23 cellular contexts compared by ENCODE assay signal in the genomic region with DNA sequence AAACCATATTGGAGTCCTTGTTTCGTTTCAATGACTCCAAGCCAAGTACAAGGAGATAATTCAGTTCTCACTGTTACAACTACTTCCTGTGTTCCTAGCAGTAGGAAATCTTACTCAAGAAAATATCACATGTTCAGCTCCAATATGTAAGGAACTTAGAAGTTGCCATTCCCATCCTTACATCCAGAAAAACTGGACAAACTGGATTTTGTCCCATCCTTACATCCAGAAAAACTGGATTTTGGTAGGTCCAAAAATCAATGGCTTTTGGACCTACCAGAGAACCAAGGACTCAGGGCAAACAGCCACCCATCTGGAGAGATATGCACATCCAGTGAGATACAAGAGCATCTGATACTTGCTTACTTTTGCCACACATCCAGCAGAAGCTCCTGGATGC. TPM values are rescaled to one million over a fixed set of nuclear protein-coding genes. Genes with fewer than 3 reads are reported as not detected.
DNase-seq lines count a peak whose midpoint lies in the region; ATAC-seq and TF ChIP-seq lines count a peak whose summit lies in the region.
"Had no signal": no experiment of that assay in that cellular context is flagged by ENCODE, and none has a peak within 500 bp of the region (broad histone marks: within the 10 kb centered on the region; RNA-seq: fewer than 3 reads in every experiment).

No MANE protein-coding gene starts in this region.

- H3K4me3 Mint-ChIP-seq in stimulated activated naive CD8-positive, alpha-beta T cell treated with anti-CD3 and anti-CD28 coated beads, Interleukin-15, amount 100 ng/mL, for 72 hours: no peak overlapping the region
- H3K4me3 Mint-ChIP-seq: CD14-positive monocyte; CD4-positive, alpha-beta memory T cell; CD4-positive, CD25-positive, alpha-beta regulatory T cell; CD8-positive, alpha-beta memory T cell had no signal

- H3K4me3 ChIP-seq in PC-3 (ENCODE audit: low read length): no peak overlapping the region
- H3K4me3 ChIP-seq: A549, BLaER1 had no signal

- peaks cover 13% of the 10 kb centered on the region for H3K4me1 ChIP-seq in PC-3 (ENCODE audit: insufficient read depth, low read length)
- H3K4me1 ChIP-seq: A549, BE2C, BLaER1 had no signal

- H3K9ac ChIP-seq in PC-3 (ENCODE audit: low read length): no peak overlapping the region
- H3K9ac ChIP-seq: BLaER1 had no signal

- peaks cover 8% of the 10 kb centered on the region; the same call in 1 of the 2 replicates for H3K36me3 ChIP-seq in PC-3 (ENCODE audit: low read depth, low read length)

- H3K27ac ChIP-seq in PC-3 (ENCODE audit: low read length): no peak overlapping the region
- H3K27ac ChIP-seq: 22Rv1, A549, BLaER1 had no signal

- no peaks in the 10 kb centered on the region for H3K9me3 ChIP-seq in PC-3 (ENCODE audit: low read length)
- H3K9me3 ChIP-seq: A549, BE2C had no signal

- no peak overlapping the region for H3K4me2 ChIP-seq in PC-3 (ENCODE audit: low read length)
- H3K4me2 ChIP-seq: A549, BLaER1 had no signal

- H3K9me3 Mint-ChIP-seq in stimulated activated naive CD8-positive, alpha-beta T cell treated with anti-CD3 and anti-CD28 coated beads, Interleukin-15, amount 100 ng/mL, for 72 hours: no peaks in the 10 kb centered on the region
- H3K9me3 Mint-ChIP-seq: CD4-positive, CD25-positive, alpha-beta regulatory T cell; CD8-positive, alpha-beta memory T cell had no signal

- H3K27me3 ChIP-seq in PC-3 (ENCODE audit: low read length): no peaks in the 10 kb centered on the region
- H3K27me3 ChIP-seq: BE2C, BLaER1 had no signal

- no peaks in the 10 kb centered on the region for H4K20me1 ChIP-seq in PC-3 (ENCODE audit: low read length)
- H4K20me1 ChIP-seq: BLaER1 had no signal

- DNase-seq in PC-3 (peak; percentile 44), foreskin melanocyte (peak; percentile 36), Ammon's horn (ENCODE audit: low spot score) (no peak)
- DNase-seq in stimulated activated naive CD8-positive, alpha-beta T cell treated with anti-CD3 and anti-CD28 coated beads, Interleukin-15, amount 100 ng/mL, for 72 hours: no peak
- DNase-seq: AML-193; BE2C; C1 segment of cervical spinal cord; CD4-positive, alpha-beta memory T cell; CD4-positive, CD25-positive, alpha-beta regulatory T cell; CD8-positive, alpha-beta memory T cell; COR-L47; DMS 273 treated with DMSO at 0.1 percent for 48 hours; DMS153; DMS53; DMS79; DND-41; GF-D8 had no signal

- H3K4me1 Mint-ChIP-seq in stimulated activated naive CD8-positive, alpha-beta T cell treated with anti-CD3 and anti-CD28 coated beads, Interleukin-15, amount 100 ng/mL, for 72 hours: no peaks in the 10 kb centered on the region
- H3K4me1 Mint-ChIP-seq: CD14-positive monocyte had no signal

- H3F3A ChIP-seq in PC-3 (ENCODE audit: low read length, unreplicated experiment): no peaks in the 10 kb centered on the region

- no peak for TF ChIP-seq CTCF in PC-3 (conservative IDR thresholded peaks at IDR 0.05; ENCODE audit: low read depth, low read length)

- H3K27ac Mint-ChIP-seq in stimulated activated naive CD8-positive, alpha-beta T cell treated with anti-CD3 and anti-CD28 coated beads, Interleukin-15, amount 100 ng/mL, for 72 hours: no peak overlapping the region
- H3K27ac Mint-ChIP-seq: CD14-positive monocyte; CD4-positive, alpha-beta memory T cell had no signal

- H3K9me2 ChIP-seq in PC-3 (replicated peaks; ENCODE audit: low read length): no peaks in the 10 kb centered on the region

- no peak overlapping the region for H2AFZ ChIP-seq in PC-3 (ENCODE audit: low read length)

- CTCF ChIA-PET in PC-3 (lab: Charles Lee): no interaction called here

- no TSS peak for BruUV-seq in PC-3 (replicated peaks; lab: Mats Ljungman, UMichigan)

- no peak for ATAC-seq in PC-3
- ATAC-seq in esophagus mucosa: peak; percentile 18
- no peak for ATAC-seq in HG03159 (IDR thresholded peaks at IDR 0.05; ENCODE audit: unreplicated experiment)
- no peak for ATAC-seq in stimulated activated naive CD8-positive, alpha-beta T cell treated with anti-CD3 and anti-CD28 coated beads, Interleukin-15, amount 100 ng/mL, for 72 hours
- ATAC-seq: A549 had no signal

- intact Hi-C loops in PC-3 (cut with micrococcal nuclease): no loop called here

- POLR2A ChIA-PET in PC-3 (lab: Charles Lee; ENCODE audit: unreplicated experiment): no interaction called here

- no peaks in the 10 kb centered on the region for H3K79me2 ChIP-seq in PC-3 (ENCODE audit: low read length)

- H3K27me3 Mint-ChIP-seq in stimulated activated naive CD8-positive, alpha-beta T cell treated with anti-CD3 and anti-CD28 coated beads, Interleukin-15, amount 100 ng/mL, for 72 hours: no peaks in the 10 kb centered on the region
- H3K27me3 Mint-ChIP-seq: CD4-positive, alpha-beta memory T cell had no signal

RNA-seq across cellular contexts. Expression of a gene that starts 23.8 kb away (rescaled TPM):
- total RNA-seq in PC-3 (2014; rRNA removed) (25.0 and 47.6 TPM in 2 replicates), esophagus mucosa (51.1 TPM)

Comparison
In these comparisons a context has a peak if more than half of its experiments do, and no peak if none do; other contexts are left out.
1. DNase-seq: peak in PC-3 (single experiment) and foreskin melanocyte (single experiment); none in Ammon's horn (single experiment) and stimulated activated naive CD8-positive, alpha-beta T cell treated with anti-CD3 and anti-CD28 coated beads, Interleukin-15, amount 100 ng/mL, for 72 hours (0 of 2).